ENCODE assay signal across 22 cellular contexts in genomic region chr7:23426876-23427275, GRCh38. TPM values are rescaled to one million over a fixed set of nuclear protein-coding genes. Genes with fewer than 3 reads are reported as not detected.
"Had no signal": no experiment of that assay in that cellular context is flagged by ENCODE, and none has a peak within 500 bp of the region (broad histone marks: within the 10 kb centered on the region; RNA-seq: fewer than 3 reads in every experiment).

No MANE protein-coding gene starts in this region.

- H3K9me3 Mint-ChIP-seq: activated T-cell treated with anti-CD3 and anti-CD28 coated beads, Interleukin-2, amount 50 U/mL, for 4 hours; nephron; T-helper 1 cell treated with Interleukin-12 subunit alpha and Interleukin-12 subunit beta and Interleukin-4 antibody, amounts not matched to agents 30 μg/mL and 1 μg/mL, for 36 hours had no signal

- H3K4me1 ChIP-seq: ascending aorta, gastrocnemius medialis, heart right ventricle, sigmoid colon, suprapubic skin, upper lobe of left lung had no signal

- H3K4me1 Mint-ChIP-seq: activated CD8-positive, alpha-beta memory T cell treated with anti-CD3 and anti-CD28 coated beads, Interleukin-2, amount 10 ng/mL, durations not matched to agents 7 days and 5 days had no signal

- H3K27ac ChIP-seq: ascending aorta, coronary artery, gastrocnemius medialis, heart right ventricle, sigmoid colon, suprapubic skin, upper lobe of left lung had no signal

- ATAC-seq: activated CD4-positive, CD25-positive, alpha-beta regulatory T cell treated with anti-CD3 and anti-CD28 coated beads, Interleukin-2, amount 50 U/mL, for 24 hours; activated CD8-positive, alpha-beta memory T cell treated with anti-CD3 and anti-CD28 coated beads, Interleukin-2, amount 10 ng/mL, durations not matched to agents 7 days and 5 days; activated T-cell treated with anti-CD3 and anti-CD28 coated beads, Interleukin-2, amount 50 U/mL, for 4 hours; gastrocnemius medialis; heart right ventricle; left ventricle myocardium superior had no signal

- H3K27me3 ChIP-seq: ascending aorta, sigmoid colon, upper lobe of left lung had no signal

- H3K27ac Mint-ChIP-seq: activated CD8-positive, alpha-beta memory T cell treated with anti-CD3 and anti-CD28 coated beads, Interleukin-2, amount 10 ng/mL, durations not matched to agents 7 days and 5 days; activated naive CD8-positive, alpha-beta T cell; nephron; T-helper 1 cell treated with Interleukin-12 subunit alpha and Interleukin-12 subunit beta and Interleukin-4 antibody, amounts not matched to agents 30 μg/mL and 1 μg/mL, for 36 hours had no signal

- H3K4me3 Mint-ChIP-seq: activated CD8-positive, alpha-beta memory T cell treated with anti-CD3 and anti-CD28 coated beads, Interleukin-2, amount 10 ng/mL, durations not matched to agents 7 days and 5 days; activated naive CD8-positive, alpha-beta T cell; activated T-cell treated with anti-CD3 and anti-CD28 coated beads, Interleukin-2, amount 50 U/mL, for 4 hours; nephron; T-helper 1 cell treated with Interleukin-12 subunit alpha and Interleukin-12 subunit beta and Interleukin-4 antibody, amounts not matched to agents 30 μg/mL and 1 μg/mL, for 36 hours had no signal

- H3K36me3 Mint-ChIP-seq: activated CD8-positive, alpha-beta memory T cell treated with anti-CD3 and anti-CD28 coated beads, Interleukin-2, amount 10 ng/mL, durations not matched to agents 7 days and 5 days; activated naive CD8-positive, alpha-beta T cell had no signal

- DNase-seq: activated CD4-positive, alpha-beta T cell treated with anti-CD3 and anti-CD28 coated beads, Interleukin-2, amount 50 U/mL, for 48 hours; activated CD8-positive, alpha-beta memory T cell treated with anti-CD3 and anti-CD28 coated beads, Interleukin-2, amount 10 ng/mL, durations not matched to agents 7 days and 5 days; activated effector memory CD4-positive, alpha-beta T cell treated with anti-CD3 and anti-CD28 coated beads, Interleukin-2, amount 50 U/mL, for 16 hours; activated T-cell treated with anti-CD3 and anti-CD28 coated beads, Interleukin-2, amount 50 U/mL, for 4 hours; caudate nucleus; effector CD8-positive, alpha-beta T cell; gastrocnemius medialis; heart right ventricle; kidney; left ventricle myocardium superior; mesenchymal stem cell; sigmoid colon; stimulated activated CD4-positive, alpha-beta T cell treated with anti-CD3 and anti-CD28 coated beads, Interleukin-2, amount 100 ng/mL, for 24 hours; stimulated activated naive CD4-positive, alpha-beta T cell; upper lobe of left lung had no signal

- H3K9me3 ChIP-seq: ascending aorta, gastrocnemius medialis, heart right ventricle, sigmoid colon, suprapubic skin, upper lobe of left lung had no signal

RNA-seq across cellular contexts. Expression of gene IGF2BP3, which starts 43.4 kb away (rescaled TPM):
- total RNA-seq: ascending aorta, left ventricle myocardium superior had no signal
